8 cellular contexts compared by ENCODE assay signal in the genomic region with DNA sequence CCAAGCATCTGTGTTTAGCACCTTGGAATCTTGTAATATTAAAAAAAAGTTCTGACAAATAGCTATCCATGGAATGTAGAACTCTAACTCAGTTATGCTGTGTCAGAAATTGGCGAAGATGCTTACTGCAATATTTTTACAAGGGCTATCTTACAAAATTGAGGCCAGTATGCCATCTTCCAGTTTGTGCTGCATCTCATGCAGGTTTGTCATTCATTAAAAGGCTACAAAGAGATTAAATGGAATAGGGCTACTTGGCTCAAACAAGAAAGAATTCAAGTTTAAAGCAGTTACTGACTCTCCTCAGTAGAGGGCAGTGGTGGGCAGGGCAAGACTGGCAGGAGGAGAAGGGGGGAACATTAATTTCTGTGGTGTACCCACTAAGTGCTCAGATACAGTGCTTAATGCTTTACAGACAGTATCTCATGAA.
A peak's percentile ranks its signal among the peaks of the same experiment; 100 is the strongest.
DNase-seq lines count a peak whose midpoint lies in the region; ATAC-seq and TF ChIP-seq lines count a peak whose summit lies in the region.

No MANE protein-coding gene starts in this region.

- no peaks in the 10 kb centered on the region for H3K4me1 ChIP-seq in HAP-1
- H3K4me1 ChIP-seq in left lung, result no peaks in the 10 kb centered on the region

- no peaks in the 10 kb centered on the region for H3K27me3 Mint-ChIP-seq in activated naive CD8-positive, alpha-beta T cell treated with anti-CD3 and anti-CD28 coated beads, Interleukin-2, amount 50 U/mL, for 24 hours

- no peaks in the 10 kb centered on the region for H3K36me3 Mint-ChIP-seq in activated naive CD8-positive, alpha-beta T cell treated with anti-CD3 and anti-CD28 coated beads, Interleukin-2, amount 50 U/mL, for 24 hours (ENCODE audit: low read depth)

- DNase-seq in HAP-1 (ENCODE audit: low spot score in 2 of 2) (peak; percentile 41 to 64), left lung (no peak), D341Med (ENCODE audit: low spot score) (no peak), cerebellar nuclear complex (lab: John Stamatoyannopoulos, UW) (no peak)
- peak; percentile 1 for DNase-seq in activated naive CD8-positive, alpha-beta T cell treated with anti-CD3 and anti-CD28 coated beads, Interleukin-2, amount 50 U/mL, for 24 hours
- DNase-seq in activated naive CD4-positive, alpha-beta T cell treated with Interleukin-2 at 50 U/mL for 16 hours, result no peak

- no peaks in the 10 kb centered on the region for H3K9me3 ChIP-seq in HAP-1
- no peaks in the 10 kb centered on the region for H3K9me3 ChIP-seq in left lung

- H3K36me3 ChIP-seq in HAP-1 (replicated peaks) (no peaks in the 10 kb centered on the region), left lung (no peaks in the 10 kb centered on the region)

- H3K27ac ChIP-seq in C4-2B (no peak overlapping the region), left lung (no peak overlapping the region)

- no peak overlapping the region for H3K27ac Mint-ChIP-seq in activated naive CD8-positive, alpha-beta T cell treated with anti-CD3 and anti-CD28 coated beads, Interleukin-2, amount 50 U/mL, for 24 hours

- H3K4me1 Mint-ChIP-seq in activated naive CD8-positive, alpha-beta T cell treated with anti-CD3 and anti-CD28 coated beads, Interleukin-2, amount 50 U/mL, for 24 hours, result no peaks in the 10 kb centered on the region

- H3K4me3 ChIP-seq in HAP-1 (no peak overlapping the region), left lung (no peak overlapping the region)

- H3K4me3 Mint-ChIP-seq in activated naive CD8-positive, alpha-beta T cell treated with anti-CD3 and anti-CD28 coated beads, Interleukin-2, amount 50 U/mL, for 24 hours, result no peak overlapping the region

- TF ChIP-seq CTCF in C4-2B (conservative IDR thresholded peaks at IDR 0.05) (peak; percentile 70), left lung (IDR thresholded peaks at IDR 0.05) (peak; percentile 29 to 51)

- no peaks in the 10 kb centered on the region for H3K9me3 Mint-ChIP-seq in activated naive CD8-positive, alpha-beta T cell treated with anti-CD3 and anti-CD28 coated beads, Interleukin-2, amount 50 U/mL, for 24 hours

- no peaks in the 10 kb centered on the region for H3K27me3 ChIP-seq in HAP-1 (ENCODE audit: low read depth)
- peaks cover 0 to 8% of the 10 kb centered on the region in 2 donors for H3K27me3 ChIP-seq in left lung

- intact Hi-C loops in left lung (cut with DNase I), result no loop called here

- in situ Hi-C loops in HAP-1 (cut with MboI; ENCODE audit: low sequenced_read_pairs), result no loop called here

- ATAC-seq in activated naive CD8-positive, alpha-beta T cell treated with anti-CD3 and anti-CD28 coated beads, Interleukin-2, amount 50 U/mL, for 24 hours, result no peak
- peak; percentile 79 for ATAC-seq in left lung
- no peak for ATAC-seq in HG02973 (IDR thresholded peaks at IDR 0.05; ENCODE audit: unreplicated experiment)

Comparison
In these comparisons a context has a peak if more than half of its experiments do, and no peak if none do; other contexts are left out.
1. DNase-seq: peak in HAP-1 (2 of 2) and activated naive CD8-positive, alpha-beta T cell treated with anti-CD3 and anti-CD28 coated beads, Interleukin-2, amount 50 U/mL, for 24 hours (single experiment); none in left lung (0 of 2), D341Med (single experiment), cerebellar nuclear complex (0 of 2) and activated naive CD4-positive, alpha-beta T cell treated with Interleukin-2 at 50 U/mL for 16 hours (single experiment).